Comparison of ENCODE assay signal across 7 cellular contexts in the genomic region with DNA sequence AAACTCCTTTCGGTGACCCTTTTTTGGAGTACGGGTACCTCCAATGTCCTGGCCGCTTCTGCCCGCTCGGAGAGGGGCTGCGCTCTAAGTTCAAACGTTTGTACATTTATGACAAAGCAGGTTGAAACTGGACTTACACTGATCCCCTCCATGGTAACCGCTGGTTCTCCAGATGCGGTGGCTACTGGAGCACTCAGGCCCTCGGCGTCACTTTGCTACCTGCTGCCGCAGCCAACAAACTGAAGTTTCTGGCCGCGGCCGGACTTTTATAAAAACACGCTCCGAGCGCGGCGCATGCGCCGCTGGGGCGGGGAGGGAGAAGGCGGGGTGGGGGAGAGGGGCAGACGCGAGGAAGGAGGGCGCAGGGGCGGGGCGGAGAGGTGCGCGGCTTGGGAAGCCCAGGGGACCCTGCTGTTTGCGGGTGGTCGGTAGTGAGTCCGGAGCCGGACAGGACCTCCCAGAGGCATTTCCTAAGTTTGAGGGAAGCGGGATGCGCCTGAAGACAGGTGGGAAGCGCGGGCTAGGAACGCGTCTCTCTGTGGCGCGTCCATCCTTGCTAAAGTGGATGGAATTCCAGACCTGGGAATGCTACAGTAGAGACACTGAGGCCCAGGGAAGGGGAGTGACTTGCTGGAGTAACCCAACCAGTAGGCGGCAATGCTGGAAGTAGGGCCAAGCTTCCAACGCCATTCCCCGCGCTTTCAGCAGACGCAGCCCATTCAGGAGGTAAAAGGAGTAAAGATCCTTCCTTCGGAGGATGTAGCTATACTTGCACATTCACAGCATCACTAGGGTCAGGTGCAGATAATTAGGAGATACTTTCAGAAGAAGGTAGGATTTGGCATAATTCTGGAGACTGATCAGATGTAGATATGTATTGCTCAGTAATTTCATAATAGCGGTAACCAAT. TPM values are rescaled to one million over a fixed set of nuclear protein-coding genes. Genes with fewer than 3 reads are reported as not detected.
DNase-seq lines count a peak whose midpoint lies in the region; ATAC-seq, FAIRE-seq and TF ChIP-seq lines count a peak whose summit lies in the region.

A gene (minus strand): TSS at position 241 of the 910 bp plus-strand sequence. CDS start 89 bp downstream, at position 152.

- H3K9me2 ChIP-seq in OCI-LY1 (ENCODE audit: low read depth, low read length): no peaks in the 10 kb centered on the region

- H4K20me1 ChIP-seq in OCI-LY1 (ENCODE audit: insufficient read depth, low read length): no peaks in the 10 kb centered on the region

- H3K36me3 Mint-ChIP-seq in activated T-cell treated with anti-CD3 and anti-CD28 coated beads, Interleukin-2, amount 50 U/mL, for 72 hours (ENCODE audit: insufficient read depth in 2 of 2): peaks cover 27 to 32% of the 10 kb centered on the region in 2 donors

- peaks cover 31% of the 10 kb centered on the region for H3K79me2 ChIP-seq in OCI-LY1 (ENCODE audit: insufficient read depth, low read length)

- H3K9me3 Mint-ChIP-seq in activated T-cell treated with anti-CD3 and anti-CD28 coated beads, Interleukin-2, amount 50 U/mL, for 72 hours: no peaks in the 10 kb centered on the region

- H3K27me3 ChIP-seq in OCI-LY1 (ENCODE audit: insufficient read depth, low read length) (no peaks in the 10 kb centered on the region), neuron (ENCODE audit: insufficient read depth, low read length) (peaks cover 17% of the 10 kb centered on the region), stomach smooth muscle (ENCODE audit: control insufficient read depth in 1 of 2, insufficient read depth in 2 of 2, low read length in 2 of 2) (peaks cover 19 to 45% of the 10 kb centered on the region in 2 donors)

- DNase-seq in HTR-8/SVneo (ENCODE audit: insufficient read length, low spot score): peak; percentile 51
- peak; percentile 89 to 95 for DNase-seq in activated T-cell treated with anti-CD3 and anti-CD28 coated beads, Interleukin-2, amount 50 U/mL, for 72 hours
- DNase-seq in fibroblast of villous mesenchyme (ENCODE audit: low read depth): peak; percentile 6

- no peak within 1 kb of the TSS for H2AFZ ChIP-seq in OCI-LY1 (ENCODE audit: low read length)
- peak within 1 kb of the TSS; percentile 41 for H2AFZ ChIP-seq in neuron (ENCODE audit: low read depth, low read length)

- H3K27ac ChIP-seq in OCI-LY1 (ENCODE audit: low read depth, low read length, poor library complexity, severe bottlenecking) (peak within 1 kb of the TSS; percentile 96), stomach smooth muscle (ENCODE audit: low read length) (no peak within 1 kb of the TSS)

- H3K4me1 Mint-ChIP-seq in activated T-cell treated with anti-CD3 and anti-CD28 coated beads, Interleukin-2, amount 50 U/mL, for 72 hours (ENCODE audit: low read depth): peaks cover 64% of the 10 kb centered on the region

- peak within 1 kb of the TSS; percentile 96 for H3K4me2 ChIP-seq in OCI-LY1 (ENCODE audit: low read length)

- H3K27me3 Mint-ChIP-seq in activated T-cell treated with anti-CD3 and anti-CD28 coated beads, Interleukin-2, amount 50 U/mL, for 72 hours (ENCODE audit: low read depth): peaks cover 9% of the 10 kb centered on the region

- H3K4me3 Mint-ChIP-seq in activated T-cell treated with anti-CD3 and anti-CD28 coated beads, Interleukin-2, amount 50 U/mL, for 72 hours: peak within 1 kb of the TSS; percentile 89 to 95

- H3K4me3 ChIP-seq in OCI-LY1 (ENCODE audit: low read depth, low read length, poor library complexity, severe bottlenecking) (peak within 1 kb of the TSS; percentile 88), fibroblast of villous mesenchyme (ENCODE audit: low read depth, low read length) (peak within 1 kb of the TSS; percentile 48), neuron (ENCODE audit: low read length) (peak within 1 kb of the TSS; percentile 88), stomach smooth muscle (ENCODE audit: low read length in 2 of 2) (peak within 1 kb of the TSS; percentile 77 to 78)

- FAIRE-seq in HTR-8/SVneo (lab: Jason Lieb, UNC): no peak

- peak; percentile 25 for ATAC-seq in GM18867 (IDR thresholded peaks at IDR 0.05; ENCODE audit: unreplicated experiment)
- peak; percentile 37 to 48 for ATAC-seq in activated T-cell treated with anti-CD3 and anti-CD28 coated beads, Interleukin-2, amount 50 U/mL, for 72 hours (replicated peaks in 1 of 2)

- H3K4me1 ChIP-seq in OCI-LY1 (ENCODE audit: insufficient read depth, low read length, severe bottlenecking) (peaks cover 59% of the 10 kb centered on the region), neuron (ENCODE audit: insufficient read depth, low read length) (peaks cover 37% of the 10 kb centered on the region), stomach smooth muscle (ENCODE audit: control insufficient read depth, insufficient read depth, low read length) (peaks cover 17% of the 10 kb centered on the region)

- peaks cover 23% of the 10 kb centered on the region for H3F3A ChIP-seq in OCI-LY1 (ENCODE audit: insufficient read depth, low read length)

- H3K36me3 ChIP-seq in OCI-LY1 (ENCODE audit: insufficient read depth, low read length): peaks cover 45% of the 10 kb centered on the region
- H3K36me3 ChIP-seq in neuron (ENCODE audit: insufficient read depth, low read length): peaks cover 24% of the 10 kb centered on the region
- H3K36me3 ChIP-seq in stomach smooth muscle (ENCODE audit: control insufficient read depth in 2 of 2, insufficient read depth in 2 of 2, low read length in 2 of 2): peaks cover 0 to 4% of the 10 kb centered on the region in 2 donors

- peak within 1 kb of the TSS; percentile 97 for H3K27ac Mint-ChIP-seq in activated T-cell treated with anti-CD3 and anti-CD28 coated beads, Interleukin-2, amount 50 U/mL, for 72 hours

- TF ChIP-seq CTCF in OCI-LY1 (IDR thresholded peaks at IDR 0.05; ENCODE audit: low read length) (no peak; the same call in 1 of the 2 replicates), fibroblast of villous mesenchyme (IDR thresholded peaks at IDR 0.05; ENCODE audit: insufficient read depth, low read depth, low read length) (no peak)

- no peaks in the 10 kb centered on the region for H3K9me3 ChIP-seq in OCI-LY1 (ENCODE audit: low read length)
- H3K9me3 ChIP-seq in neuron (ENCODE audit: low read length): no peaks in the 10 kb centered on the region
- no peaks in the 10 kb centered on the region for H3K9me3 ChIP-seq in stomach smooth muscle (ENCODE audit: control insufficient read depth in 2 of 2, low read length in 2 of 2)

- H3K9ac ChIP-seq in OCI-LY1 (ENCODE audit: low read length) (peak within 1 kb of the TSS; percentile 92), stomach smooth muscle (ENCODE audit: low read length in 2 of 2) (peak within 1 kb of the TSS; percentile 21 to 42)

RNA-seq across cellular contexts. Expression of the gene that starts here (rescaled TPM):
- total RNA-seq in activated T-cell treated with anti-CD3 and anti-CD28 coated beads, Interleukin-2, amount 50 U/mL, for 72 hours: 100 to 1,000 TPM; 221 to 338 TPM
- total RNA-seq in fibroblast of villous mesenchyme: not detected in 2 replicates

Comparison
In these comparisons a context has a peak if more than half of its experiments do, and no peak if none do; other contexts are left out.
1. RNA of the gene that starts here (total RNA-seq): 221 to 338 TPM in activated T-cell treated with anti-CD3 and anti-CD28 coated beads, Interleukin-2, amount 50 U/mL, for 72 hours; not detected in fibroblast of villous mesenchyme; every median in the first group is over 100 times any median in the second.
2. Peak in DNase-seq and H3K4me3 ChIP-seq in fibroblast of villous mesenchyme; RNA of the gene not detected or under 1 TPM.
3. DNase-seq: peak in every context shown above with its lines; median percentile 92 in activated T-cell treated with anti-CD3 and anti-CD28 coated beads, Interleukin-2, amount 50 U/mL, for 72 hours; 51 in HTR-8/SVneo; 6 in fibroblast of villous mesenchyme.
4. Peak in every context shown above with its lines, with median percentiles within 50 percentile points of each other: H3K4me3 ChIP-seq.